In the genomic region with DNA sequence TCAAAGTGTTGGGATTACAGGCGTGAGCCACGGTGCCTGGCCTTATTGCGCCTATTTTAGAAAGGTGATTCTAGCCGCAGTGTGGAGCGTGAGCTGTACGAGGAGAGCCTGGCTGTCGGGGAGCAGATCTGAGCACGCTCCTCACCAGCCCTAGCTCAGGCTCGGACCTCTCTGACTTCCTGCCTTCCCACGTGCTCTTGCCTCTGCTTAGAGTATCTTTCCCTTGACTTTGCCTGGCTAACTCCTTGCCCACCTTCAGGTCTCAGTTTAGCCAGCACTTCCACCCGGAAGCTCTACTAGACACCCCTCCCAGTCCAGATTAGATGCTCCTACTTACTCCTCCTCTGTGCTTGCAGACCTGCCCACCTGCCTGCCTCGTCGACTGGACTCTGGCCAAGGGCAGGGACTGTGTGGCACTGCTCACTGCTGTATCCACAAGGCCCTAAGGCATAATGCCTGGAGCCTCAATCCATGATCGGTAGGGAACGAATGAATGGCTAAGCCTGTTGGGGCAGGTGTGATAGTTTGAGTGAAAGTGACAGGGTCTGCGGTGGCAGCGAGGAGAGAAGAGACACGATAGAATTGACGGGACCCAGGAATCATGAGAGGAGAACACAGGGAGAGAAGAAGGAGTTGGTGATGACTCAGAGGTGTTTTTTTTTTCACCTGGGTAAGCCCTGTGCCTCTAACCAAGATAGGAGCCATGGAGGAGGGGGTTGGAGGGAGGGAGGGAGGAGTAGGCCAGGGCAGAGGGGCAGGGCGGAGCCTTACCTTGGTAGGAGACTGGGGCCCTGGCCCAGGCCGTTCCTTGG, we compare ENCODE assay signal across 8 cellular contexts. TPM values are rescaled to one million over a fixed set of nuclear protein-coding genes. Genes with fewer than 3 reads are reported as not detected.
DNase-seq lines count a peak whose midpoint lies in the region; ATAC-seq and TF ChIP-seq lines count a peak whose summit lies in the region.

No MANE protein-coding gene starts in this region.

- no peak for ATAC-seq in HG02973 (IDR thresholded peaks at IDR 0.05; ENCODE audit: unreplicated experiment)

- no peak overlapping the region for H3K27ac Mint-ChIP-seq in CD14-positive monocyte

- H3K4me1 ChIP-seq in osteoblast (ENCODE audit: insufficient read depth, low read length) = peaks cover 6% of the 10 kb centered on the region

- no peaks in the 10 kb centered on the region for H3K9me3 ChIP-seq in osteoblast (ENCODE audit: low read depth, low read length)

- no peaks in the 10 kb centered on the region for H3K27me3 ChIP-seq in osteoblast (ENCODE audit: insufficient read depth, low read length)

- no peak overlapping the region for H3K4me3 Mint-ChIP-seq in CD14-positive monocyte

- peak; percentile 66 for DNase-seq in DMS53 treated with DMSO at 0.1 percent for 48 hours (lab: John Stamatoyannopoulos, UW; ENCODE audit: unreplicated experiment)
- DNase-seq in NCI-H774 (lab: John Stamatoyannopoulos, UW) = peak; percentile 30
- no peak for DNase-seq in epithelial cell of prostate (ENCODE audit: low read depth, low spot score)
- DNase-seq in osteoblast (ENCODE audit: insufficient read length, low spot score, missing footprints) = peak; percentile 78
- DNase-seq in SIG-M5 treated with dmso at 0.1 percent for 504 hours (lab: John Stamatoyannopoulos, UW; ENCODE audit: unreplicated experiment) = no peak
- no peak for DNase-seq in hepatic stellate cell (ENCODE audit: low spot score)
- DNase-seq in CD14-positive monocyte (ENCODE audit: low spot score) = no peak

- TF ChIP-seq CTCF in osteoblast (IDR thresholded peaks at IDR 0.05; ENCODE audit: extremely low read depth, low read depth, low read length) = no peak
- no peak for TF ChIP-seq CTCF in CD14-positive monocyte (IDR thresholded peaks at IDR 0.05)

- H3K27me3 Mint-ChIP-seq in CD14-positive monocyte (ENCODE audit: low read depth in 3 of 3) = peaks cover 0 to 15% (median 7%) of the 10 kb centered on the region in 3 donors

- no peaks in the 10 kb centered on the region for H3K36me3 Mint-ChIP-seq in CD14-positive monocyte

- H3K4me3 ChIP-seq in osteoblast (ENCODE audit: insufficient read depth, low read length) = no peak overlapping the region

- peaks cover 45% of the 10 kb centered on the region for H3K4me1 Mint-ChIP-seq in CD14-positive monocyte

- H3K36me3 ChIP-seq in osteoblast (ENCODE audit: insufficient read depth, low read length) = no peaks in the 10 kb centered on the region

- H4K20me1 ChIP-seq in osteoblast (ENCODE audit: insufficient read depth, low read length) = no peaks in the 10 kb centered on the region

- peak overlapping the region; percentile 67 for H3K27ac ChIP-seq in epithelial cell of prostate
- no peak overlapping the region for H3K27ac ChIP-seq in osteoblast (ENCODE audit: low read depth, low read length)

- intact Hi-C loops in CD14-positive monocyte (cut with micrococcal nuclease) = no loop called here

- no peak overlapping the region for H3K4me2 ChIP-seq in osteoblast (ENCODE audit: insufficient read depth, low read length)

- no peak overlapping the region for H2AFZ ChIP-seq in osteoblast (ENCODE audit: low read length)

- no peaks in the 10 kb centered on the region for H3K9me3 Mint-ChIP-seq in CD14-positive monocyte

- H3K79me2 ChIP-seq in osteoblast (ENCODE audit: insufficient read depth, low read length) = no peaks in the 10 kb centered on the region

RNA-seq across cellular contexts. Expression of a gene that starts 28.1 kb away (rescaled TPM):
- total RNA-seq in osteoblast = 24.5 and 24.6 TPM in 2 replicates
- polyA plus RNA-seq in CD14-positive monocyte = 10 to 100 TPM; 53.5 to 86.4 TPM

Comparison
In these comparisons a context has a peak if more than half of its experiments do, and no peak if none do; other contexts are left out.
1. DNase-seq: peak in DMS53 treated with DMSO at 0.1 percent for 48 hours (single experiment), NCI-H774 (single experiment) and osteoblast (single experiment); none in epithelial cell of prostate (single experiment), SIG-M5 treated with dmso at 0.1 percent for 504 hours (single experiment), hepatic stellate cell (single experiment) and CD14-positive monocyte (single experiment).